1 cellular context compared by ENCODE assay signal in the genomic region with DNA sequence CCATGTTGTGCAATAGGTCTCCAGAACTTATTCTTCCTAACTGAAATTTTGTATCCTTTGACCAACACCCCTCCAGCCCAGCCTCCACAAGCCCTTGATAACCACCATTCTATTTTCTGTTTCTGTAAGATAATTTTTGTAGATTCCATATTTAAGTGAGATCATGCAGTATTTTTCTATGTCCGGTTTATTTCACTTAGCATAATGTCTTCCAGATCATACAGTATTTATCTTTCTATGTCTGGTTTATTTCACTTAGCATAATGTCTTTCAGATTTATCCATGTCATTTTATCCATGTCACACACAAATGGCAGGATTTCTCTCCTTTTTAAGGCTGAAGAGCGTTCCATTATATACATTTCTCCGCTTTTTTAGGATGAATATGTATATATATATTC.
TF ChIP-seq lines count a peak whose summit lies in the region.

No MANE protein-coding gene starts in this region.

TF ChIP-seq in WTC11, 78 proteins besides CTCF, POLR2A, EP300 and RAD21 (continued from another document):
- TF ChIP-seq, protein P1, sequence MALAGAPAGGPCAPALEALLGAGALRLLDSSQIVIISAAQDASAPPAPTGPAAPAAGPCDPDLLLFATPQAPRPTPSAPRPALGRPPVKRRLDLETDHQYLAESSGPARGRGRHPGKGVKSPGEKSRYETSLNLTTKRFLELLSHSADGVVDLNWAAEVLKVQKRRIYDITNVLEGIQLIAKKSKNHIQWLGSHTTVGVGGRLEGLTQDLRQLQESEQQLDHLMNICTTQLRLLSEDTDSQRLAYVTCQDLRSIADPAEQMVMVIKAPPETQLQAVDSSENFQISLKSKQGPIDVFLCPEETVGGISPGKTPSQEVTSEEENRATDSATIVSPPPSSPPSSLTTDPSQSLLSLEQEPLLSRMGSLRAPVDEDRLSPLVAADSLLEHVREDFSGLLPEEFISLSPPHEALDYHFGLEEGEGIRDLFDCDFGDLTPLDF (CRISPR knock-in tag; IDR thresholded peaks at IDR 0.05) = no peak
- TF ChIP-seq, protein P2, sequence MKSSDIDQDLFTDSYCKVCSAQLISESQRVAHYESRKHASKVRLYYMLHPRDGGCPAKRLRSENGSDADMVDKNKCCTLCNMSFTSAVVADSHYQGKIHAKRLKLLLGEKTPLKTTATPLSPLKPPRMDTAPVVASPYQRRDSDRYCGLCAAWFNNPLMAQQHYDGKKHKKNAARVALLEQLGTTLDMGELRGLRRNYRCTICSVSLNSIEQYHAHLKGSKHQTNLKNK (CRISPR knock-in tag; IDR thresholded peaks at IDR 0.05) = no peak
- TF ChIP-seq ATF1 (CRISPR knock-in tag; IDR thresholded peaks at IDR 0.05) (no peak), ZNF416 (CRISPR knock-in tag; IDR thresholded peaks at IDR 0.05) (no peak), CBFB (CRISPR knock-in tag; IDR thresholded peaks at IDR 0.05; ENCODE audit: low read depth) (no peak), ZNF263 (CRISPR knock-in tag; IDR thresholded peaks at IDR 0.05; ENCODE audit: low read depth) (no peak), GTF2I (CRISPR knock-in tag; conservative IDR thresholded peaks at IDR 0.05) (no peak), SMAD3 (CRISPR knock-in tag; IDR thresholded peaks at IDR 0.05; ENCODE audit: borderline replicate concordance) (no peak), JUN (CRISPR knock-in tag; IDR thresholded peaks at IDR 0.05) (no peak), NR2C2 (CRISPR knock-in tag; IDR thresholded peaks at IDR 0.05) (no peak)
- TF ChIP-seq, protein P3, sequence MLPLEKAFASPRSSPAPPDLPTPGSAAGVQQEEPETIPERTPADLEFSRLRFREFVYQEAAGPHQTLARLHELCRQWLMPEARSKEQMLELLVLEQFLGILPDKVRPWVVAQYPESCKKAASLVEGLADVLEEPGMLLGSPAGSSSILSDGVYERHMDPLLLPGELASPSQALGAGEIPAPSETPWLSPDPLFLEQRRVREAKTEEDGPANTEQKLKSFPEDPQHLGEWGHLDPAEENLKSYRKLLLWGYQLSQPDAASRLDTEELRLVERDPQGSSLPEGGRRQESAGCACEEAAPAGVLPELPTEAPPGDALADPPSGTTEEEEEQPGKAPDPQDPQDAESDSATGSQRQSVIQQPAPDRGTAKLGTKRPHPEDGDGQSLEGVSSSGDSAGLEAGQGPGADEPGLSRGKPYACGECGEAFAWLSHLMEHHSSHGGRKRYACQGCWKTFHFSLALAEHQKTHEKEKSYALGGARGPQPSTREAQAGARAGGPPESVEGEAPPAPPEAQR (CRISPR knock-in tag; IDR thresholded peaks at IDR 0.05) = no peak
- TF ChIP-seq, protein P4, sequence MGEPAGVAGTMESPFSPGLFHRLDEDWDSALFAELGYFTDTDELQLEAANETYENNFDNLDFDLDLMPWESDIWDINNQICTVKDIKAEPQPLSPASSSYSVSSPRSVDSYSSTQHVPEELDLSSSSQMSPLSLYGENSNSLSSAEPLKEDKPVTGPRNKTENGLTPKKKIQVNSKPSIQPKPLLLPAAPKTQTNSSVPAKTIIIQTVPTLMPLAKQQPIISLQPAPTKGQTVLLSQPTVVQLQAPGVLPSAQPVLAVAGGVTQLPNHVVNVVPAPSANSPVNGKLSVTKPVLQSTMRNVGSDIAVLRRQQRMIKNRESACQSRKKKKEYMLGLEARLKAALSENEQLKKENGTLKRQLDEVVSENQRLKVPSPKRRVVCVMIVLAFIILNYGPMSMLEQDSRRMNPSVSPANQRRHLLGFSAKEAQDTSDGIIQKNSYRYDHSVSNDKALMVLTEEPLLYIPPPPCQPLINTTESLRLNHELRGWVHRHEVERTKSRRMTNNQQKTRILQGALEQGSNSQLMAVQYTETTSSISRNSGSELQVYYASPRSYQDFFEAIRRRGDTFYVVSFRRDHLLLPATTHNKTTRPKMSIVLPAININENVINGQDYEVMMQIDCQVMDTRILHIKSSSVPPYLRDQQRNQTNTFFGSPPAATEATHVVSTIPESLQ (CRISPR knock-in tag; IDR thresholded peaks at IDR 0.05) = no peak
- TF ChIP-seq, protein P5, sequence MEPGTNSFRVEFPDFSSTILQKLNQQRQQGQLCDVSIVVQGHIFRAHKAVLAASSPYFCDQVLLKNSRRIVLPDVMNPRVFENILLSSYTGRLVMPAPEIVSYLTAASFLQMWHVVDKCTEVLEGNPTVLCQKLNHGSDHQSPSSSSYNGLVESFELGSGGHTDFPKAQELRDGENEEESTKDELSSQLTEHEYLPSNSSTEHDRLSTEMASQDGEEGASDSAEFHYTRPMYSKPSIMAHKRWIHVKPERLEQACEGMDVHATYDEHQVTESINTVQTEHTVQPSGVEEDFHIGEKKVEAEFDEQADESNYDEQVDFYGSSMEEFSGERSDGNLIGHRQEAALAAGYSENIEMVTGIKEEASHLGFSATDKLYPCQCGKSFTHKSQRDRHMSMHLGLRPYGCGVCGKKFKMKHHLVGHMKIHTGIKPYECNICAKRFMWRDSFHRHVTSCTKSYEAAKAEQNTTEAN (CRISPR knock-in tag; IDR thresholded peaks at IDR 0.05) = no peak
